In the genomic region with DNA sequence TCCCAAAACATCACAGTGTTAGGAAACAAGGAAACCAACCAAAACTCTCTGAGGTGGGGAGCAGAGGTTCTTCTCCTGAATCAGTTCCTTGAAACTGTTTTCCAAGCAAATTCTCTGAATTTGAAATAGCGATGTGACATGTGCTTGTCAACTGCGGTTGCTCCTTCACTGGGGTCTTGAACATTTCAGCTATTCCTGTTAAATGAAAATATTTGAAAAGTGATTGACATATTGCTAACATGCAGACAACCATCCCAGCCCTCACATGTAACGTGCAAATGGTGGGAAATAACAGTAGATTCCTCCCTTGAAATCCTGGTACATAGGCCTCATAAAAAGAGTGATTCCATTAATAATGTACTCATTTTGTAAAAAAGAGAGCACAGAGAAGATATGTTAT, we compare ENCODE assay signal across 31 cellular contexts.
"Had no signal": no experiment of that assay in that cellular context is flagged by ENCODE, and none has a peak within 500 bp of the region (broad histone marks: within the 10 kb centered on the region; RNA-seq: fewer than 3 reads in every experiment).

No MANE protein-coding gene starts in this region.

- H3K27ac ChIP-seq: ascending aorta, cardiac muscle cell, WERI-Rb-1 had no signal

- ATAC-seq: activated CD4-positive, alpha-beta T cell treated with anti-CD3 and anti-CD28 coated beads for 36 hours; activated CD4-positive, CD25-positive, alpha-beta regulatory T cell treated with anti-CD3 and anti-CD28 coated beads, Interleukin-2, amount 50 U/mL, for 24 hours; activated CD8-positive, alpha-beta memory T cell treated with anti-CD3 and anti-CD28 coated beads, Interleukin-2, amount 10 ng/mL, durations not matched to agents 7 days and 5 days; activated CD8-positive, alpha-beta T cell treated with anti-CD3 and anti-CD28 coated beads, Interleukin-2, amount 10 ng/mL, durations not matched to agents 7 days and 5 days; activated naive CD8-positive, alpha-beta T cell treated with anti-CD3 and anti-CD28 coated beads, Interleukin-2, amount 50 U/mL, for 24 hours; WTC11 had no signal

- H3K9me3 ChIP-seq: ascending aorta had no signal

- H3K27me3 ChIP-seq: ascending aorta, cardiac muscle cell had no signal

- DNase-seq: activated CD4-positive, alpha-beta memory T cell treated with anti-CD3 and anti-CD28 coated beads, Interleukin-2, amount 10 ng/mL, durations not matched to agents 7 days and 5 days; activated CD4-positive, alpha-beta T cell treated with anti-CD3 and anti-CD28 coated beads for 1 hour; activated CD4-positive, alpha-beta T cell treated with anti-CD3 and anti-CD28 coated beads for 36 hours; activated CD4-positive, alpha-beta T cell treated with anti-CD3 and anti-CD28 coated beads for 48 hours; activated CD4-positive, alpha-beta T cell treated with anti-CD3 and anti-CD28 coated beads, Interleukin-2, amount 10 ng/mL, durations not matched to agents 7 days and 5 days; activated CD4-positive, alpha-beta T cell treated with anti-CD3 and anti-CD28 coated beads, Interleukin-2, amount 50 U/mL, for 48 hours; activated CD4-positive, CD25-positive, alpha-beta regulatory T cell; activated CD8-positive, alpha-beta memory T cell treated with anti-CD3 and anti-CD28 coated beads for 24 hours; activated CD8-positive, alpha-beta memory T cell treated with anti-CD3 and anti-CD28 coated beads, Interleukin-2, amount 10 ng/mL, durations not matched to agents 7 days and 5 days; activated CD8-positive, alpha-beta memory T cell treated with anti-CD3 and anti-CD28 coated beads, Interleukin-2, amount 50 U/mL, for 48 hours; activated CD8-positive, alpha-beta T cell treated with anti-CD3 and anti-CD28 coated beads, Interleukin-2, amount 10 ng/mL, durations not matched to agents 7 days and 5 days; activated effector memory CD4-positive, alpha-beta T cell treated with Interleukin-2 at 50 U/mL for 16 hours; activated gamma-delta T cell; activated naive CD4-positive, alpha-beta T cell treated with anti-CD3 and anti-CD28 coated beads, Interleukin-2, amount 10 ng/mL, durations not matched to agents 7 days and 5 days; activated naive CD4-positive, alpha-beta T cell treated with Interleukin-2 at 50 U/mL for 16 hours; activated naive CD8-positive, alpha-beta T cell treated with anti-CD3 and anti-CD28 coated beads, Interleukin-2, amount 10 ng/mL, durations not matched to agents 7 days and 5 days; activated naive CD8-positive, alpha-beta T cell treated with anti-CD3 and anti-CD28 coated beads, Interleukin-2, amount 50 U/mL, for 24 hours; activated T-cell treated with anti-CD3 and anti-CD28 coated beads, Interleukin-2, amount 50 U/mL, for 24 hours; activated T-cell treated with anti-CD3 and anti-CD28 coated beads, Interleukin-2, amount 50 U/mL, for 48 hours; amygdala; anterior cingulate cortex; caudate nucleus; cerebellar nuclear complex; T-helper 1 cell; T-helper 2 cell; T-helper 9 cell; WERI-Rb-1 had no signal

- H3K4me3 ChIP-seq: ascending aorta, cardiac muscle cell had no signal

- H3K36me3 ChIP-seq: ascending aorta had no signal
